Comparison of ENCODE assay signal across 8 cellular contexts in genomic region chr7:118214051-118214832, GRCh38. TPM values are rescaled to one million over a fixed set of nuclear protein-coding genes. Genes with fewer than 3 reads are reported as not detected.
DNase-seq lines count a peak whose midpoint lies in the region; ATAC-seq lines count a peak whose summit lies in the region.

No MANE protein-coding gene starts in this region.

- H3K4me3 ChIP-seq in skeletal muscle tissue (ENCODE audit: low read length in 3 of 3) = peak overlapping the region; percentile 85 to 95 (median 88)
- H3K4me3 ChIP-seq in H7 (ENCODE audit: insufficient read depth, low read depth, low read length) = no peak overlapping the region

- peak overlapping the region; percentile 71 to 81 for H3K27ac Mint-ChIP-seq in activated naive CD4-positive, alpha-beta T cell treated with anti-CD3 and anti-CD28 coated beads, Interleukin-2, amount 50 U/mL, for 72 hours

- H3K36me3 ChIP-seq in skeletal muscle tissue (ENCODE audit: control insufficient read depth in 3 of 3, insufficient read depth in 3 of 3, low read length in 3 of 3) = no peaks in the 10 kb centered on the region
- no peaks in the 10 kb centered on the region for H3K36me3 ChIP-seq in H7 (replicated peaks; ENCODE audit: control insufficient read depth, insufficient read depth, low read length)

- no peaks in the 10 kb centered on the region for H3K27me3 ChIP-seq in skeletal muscle tissue (ENCODE audit: control insufficient read depth in 3 of 3, insufficient read depth in 3 of 3, low read length in 3 of 3)
- no peaks in the 10 kb centered on the region for H3K27me3 ChIP-seq in H7 (ENCODE audit: control insufficient read depth, insufficient read depth, low read length)

- H3K27ac ChIP-seq in skeletal muscle tissue (ENCODE audit: low read depth, low read length) = peak overlapping the region; percentile 28

- H3K36me3 Mint-ChIP-seq in activated naive CD4-positive, alpha-beta T cell treated with anti-CD3 and anti-CD28 coated beads, Interleukin-2, amount 50 U/mL, for 72 hours = peaks cover 12 to 13% of the 10 kb centered on the region in 2 donors

- in situ Hi-C loops in SK-MEL-5 (cut with HindIII; ENCODE audit: low pct_unique_long_range_greater_than_20kb, low sequenced_read_pairs) = no loop called here

- H3K9me3 Mint-ChIP-seq in activated naive CD4-positive, alpha-beta T cell treated with anti-CD3 and anti-CD28 coated beads, Interleukin-2, amount 50 U/mL, for 72 hours = no peaks in the 10 kb centered on the region

- ATAC-seq in GM19463 (IDR thresholded peaks at IDR 0.05; ENCODE audit: unreplicated experiment) (peak; percentile 96), left cardiac atrium (peak; percentile 93 to 97)
- peak; percentile 95 for ATAC-seq in activated naive CD4-positive, alpha-beta T cell treated with anti-CD3 and anti-CD28 coated beads, Interleukin-2, amount 50 U/mL, for 72 hours

- DNase-seq in COLO829 (ENCODE audit: low spot score) (peak; percentile 95), HK-2 (ENCODE audit: unreplicated experiment) (peak; percentile 84), SK-MEL-5 (ENCODE audit: low read depth, low spot score) (peak; percentile 93), left cardiac atrium (peak; percentile 82), H7 (no peak)
- peak; percentile 74 to 80 for DNase-seq in activated naive CD4-positive, alpha-beta T cell treated with anti-CD3 and anti-CD28 coated beads, Interleukin-2, amount 50 U/mL, for 72 hours (ENCODE audit: low spot score in 2 of 2)

- peak overlapping the region; percentile 64 to 81 (median 81) for H3K9ac ChIP-seq in skeletal muscle tissue (ENCODE audit: low read depth in 1 of 3, low read length in 3 of 3)

- intact Hi-C loops in left cardiac atrium (cut with DNase I) = no loop called here

- H3K9me3 ChIP-seq in skeletal muscle tissue (ENCODE audit: control insufficient read depth in 3 of 3, low read length in 3 of 3) = no peaks in the 10 kb centered on the region

- H3K4me1 ChIP-seq in skeletal muscle tissue (ENCODE audit: control insufficient read depth in 3 of 3, insufficient read depth in 3 of 3, low read length in 3 of 3) = peaks cover 5 to 9% (median 8%) of the 10 kb centered on the region in 3 donors

RNA-seq across cellular contexts. Expression of gene ANKRD7, which starts 10.3 kb away (rescaled TPM):
- total RNA-seq in SK-MEL-5 (2014; rRNA removed; shearing (Covaris generic)) = 8.7 and 9.6 TPM in 2 replicates
- 3.1 and 3.2 TPM in 2 replicates for polyA plus RNA-seq in SK-MEL-5 (2015; cell fraction: cytosol; rRNA removed)
- 5.4 and 10.8 TPM in 2 replicates for polyA plus RNA-seq in SK-MEL-5 (2015; cell fraction: nucleus; rRNA removed)
- total RNA-seq in activated naive CD4-positive, alpha-beta T cell treated with anti-CD3 and anti-CD28 coated beads, Interleukin-2, amount 50 U/mL, for 72 hours = under 1 TPM; 0.59 to 0.70 TPM
- total RNA-seq in left cardiac atrium = 1 to 10 TPM in 1 of 2 donors, under 1 TPM in 1; 0.53 to 1.1 TPM
- total RNA-seq in skeletal muscle tissue = 3.1 TPM
- total RNA-seq in H7 (2014; rRNA removed; shearing (Covaris generic)) = not detected in 2 replicates

RNA-seq across cellular contexts. Expression of gene LSM8, which starts 30.3 kb away (rescaled TPM):
- 183 and 184 TPM in 2 replicates for total RNA-seq in SK-MEL-5 (2014; rRNA removed; shearing (Covaris generic))
- polyA plus RNA-seq in SK-MEL-5 (2015; cell fraction: cytosol; rRNA removed) = 140 and 141 TPM in 2 replicates
- 423 and 436 TPM in 2 replicates for polyA plus RNA-seq in SK-MEL-5 (2015; cell fraction: nucleus; rRNA removed)
- 10 to 100 TPM; 41.7 to 57.0 TPM for total RNA-seq in activated naive CD4-positive, alpha-beta T cell treated with anti-CD3 and anti-CD28 coated beads, Interleukin-2, amount 50 U/mL, for 72 hours
- total RNA-seq in left cardiac atrium = 10 to 100 TPM; 22.1 to 22.6 TPM
- 20.9 TPM for total RNA-seq in skeletal muscle tissue
- 39.6 and 57.3 TPM in 2 replicates for total RNA-seq in H7 (2014; rRNA removed; shearing (Covaris generic))
